8 cellular contexts compared by ENCODE assay signal in the genomic region with DNA sequence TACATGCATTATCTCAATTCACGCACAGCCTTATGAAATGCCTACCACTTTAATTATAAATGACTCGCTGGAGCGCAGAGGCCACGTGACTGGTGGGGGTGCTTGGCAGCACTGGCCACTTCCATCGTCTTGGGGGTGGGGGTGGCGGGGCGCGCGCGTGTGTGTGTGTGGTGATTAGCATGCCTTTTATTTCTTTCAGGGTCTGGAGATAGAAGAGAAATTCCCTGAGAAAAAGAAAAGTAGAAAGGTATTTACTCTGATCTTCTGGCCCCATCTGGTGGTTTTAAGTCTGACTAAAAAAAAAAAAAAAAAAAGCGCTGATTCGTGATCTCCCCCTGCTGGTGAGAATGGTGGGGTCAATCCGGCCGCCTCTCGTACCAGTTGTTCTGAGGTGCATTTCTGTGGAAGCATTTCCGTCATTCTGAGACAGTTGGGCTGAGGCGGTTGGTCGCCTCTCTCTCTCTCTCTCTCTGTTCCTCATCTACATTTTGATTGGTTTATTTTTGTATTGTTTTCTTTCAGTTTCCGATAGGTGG. TPM values are rescaled to one million over a fixed set of nuclear protein-coding genes. Genes with fewer than 3 reads are reported as not detected.
DNase-seq lines count a peak whose midpoint lies in the region; ATAC-seq and TF ChIP-seq lines count a peak whose summit lies in the region.

CCNB3 (plus strand) TSS at position 402 of the 536 bp plus-strand sequence. CDS start 80,399 bp downstream, outside the sequence.

- in situ Hi-C loops in astrocyte of the cerebellum (cut with HindIII; ENCODE audit: low sequenced_read_pairs) = no loop called here

- H3K4me3 ChIP-seq in astrocyte of the cerebellum (ENCODE audit: low read depth, low read length) (peak within 1 kb of the TSS; percentile 21), iPS-18a (ENCODE audit: low read length) (peak within 1 kb of the TSS; percentile 53), skeletal muscle tissue (ENCODE audit: low read length in 3 of 3) (peak within 1 kb of the TSS; percentile 58 to 68 (median 65))

- H3K4me1 ChIP-seq in iPS-18a (ENCODE audit: control insufficient read depth, low read depth, low read length) = no peaks in the 10 kb centered on the region
- H3K4me1 ChIP-seq in skeletal muscle tissue (ENCODE audit: control insufficient read depth in 3 of 3, insufficient read depth in 3 of 3, low read length in 3 of 3) = peaks cover 0 to 6% (median 5%) of the 10 kb centered on the region in 3 donors

- DNase-seq in NK-92 treated with Interleukin-12 subunit alpha and Interleukin-12 subunit beta, amount 100 ng/mL, for 24 hours (lab: John Stamatoyannopoulos, UW) = peak; percentile 5
- DNase-seq in NK-92 (lab: John Stamatoyannopoulos, UW; ENCODE audit: unreplicated experiment) (no peak), NCI-H146 (lab: John Stamatoyannopoulos, UW) (peak; percentile 58), T1000 (lab: John Stamatoyannopoulos, UW) (peak; percentile 41), astrocyte of the cerebellum (ENCODE audit: low read depth) (peak; percentile 35)

- peak; percentile 97 for ATAC-seq in HG02884 (IDR thresholded peaks at IDR 0.05; ENCODE audit: unreplicated experiment)

- peaks cover 10% of the 10 kb centered on the region for H3K9me3 ChIP-seq in iPS-18a (ENCODE audit: control insufficient read depth, low read depth, low read length)
- H3K9me3 ChIP-seq in skeletal muscle tissue (ENCODE audit: control insufficient read depth in 3 of 3, low read length in 3 of 3) = no peaks in the 10 kb centered on the region

- H3K27me3 ChIP-seq in iPS-18a (ENCODE audit: control insufficient read depth, insufficient read depth, low read length) = no peaks in the 10 kb centered on the region
- no peaks in the 10 kb centered on the region for H3K27me3 ChIP-seq in skeletal muscle tissue (ENCODE audit: control insufficient read depth in 3 of 3, insufficient read depth in 3 of 3, low read length in 3 of 3)

- H3K36me3 ChIP-seq in iPS-18a (ENCODE audit: control insufficient read depth, low read depth, low read length) (no peaks in the 10 kb centered on the region), skeletal muscle tissue (ENCODE audit: control insufficient read depth in 3 of 3, insufficient read depth in 3 of 3, low read length in 3 of 3) (no peaks in the 10 kb centered on the region)

- H3K27ac ChIP-seq in iPS-18a (ENCODE audit: low read length) (no peak within 1 kb of the TSS), skeletal muscle tissue (ENCODE audit: low read depth, low read length) (no peak within 1 kb of the TSS)

- H3K9ac ChIP-seq in iPS-18a (ENCODE audit: low read length) (peak within 1 kb of the TSS; percentile 52), skeletal muscle tissue (ENCODE audit: low read depth in 1 of 3, low read length in 3 of 3) (peak within 1 kb of the TSS; percentile 16 to 51 (median 45))

- peak; percentile 65 for TF ChIP-seq CTCF in astrocyte of the cerebellum (IDR thresholded peaks at IDR 0.05; ENCODE audit: low read depth, low read length, missing control alignments)

RNA-seq across cellular contexts. Expression of gene CCNB3, which starts in this region (rescaled TPM):
- under 0.01 TPM for total RNA-seq in skeletal muscle tissue
